ENCODE assay signal across 2 cellular contexts in the genomic region with DNA sequence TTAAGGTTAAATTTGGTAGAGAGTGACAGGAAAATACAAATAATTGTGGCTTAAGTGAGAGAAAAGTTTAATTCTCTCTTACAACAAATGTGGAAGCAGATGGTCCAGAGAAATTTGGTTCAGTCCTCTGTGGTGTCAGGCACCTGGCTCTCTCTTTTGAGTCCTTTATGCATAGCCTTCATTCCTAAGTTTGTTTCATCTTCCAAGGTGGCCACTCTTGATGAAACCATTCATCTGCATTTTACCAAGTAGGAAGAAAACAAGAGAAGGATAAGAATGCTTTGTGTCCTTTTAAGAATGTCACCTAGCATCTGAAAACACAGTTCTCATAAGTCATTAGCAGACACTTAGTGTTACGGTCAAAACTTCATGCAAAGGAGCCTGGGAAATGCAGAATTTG.
TF ChIP-seq lines count a peak whose summit lies in the region.

No MANE protein-coding gene starts in this region.

TF ChIP-seq in GM23338, 12 proteins besides CTCF, POLR2A, EP300 and RAD21:
- TF ChIP-seq, protein P1, sequence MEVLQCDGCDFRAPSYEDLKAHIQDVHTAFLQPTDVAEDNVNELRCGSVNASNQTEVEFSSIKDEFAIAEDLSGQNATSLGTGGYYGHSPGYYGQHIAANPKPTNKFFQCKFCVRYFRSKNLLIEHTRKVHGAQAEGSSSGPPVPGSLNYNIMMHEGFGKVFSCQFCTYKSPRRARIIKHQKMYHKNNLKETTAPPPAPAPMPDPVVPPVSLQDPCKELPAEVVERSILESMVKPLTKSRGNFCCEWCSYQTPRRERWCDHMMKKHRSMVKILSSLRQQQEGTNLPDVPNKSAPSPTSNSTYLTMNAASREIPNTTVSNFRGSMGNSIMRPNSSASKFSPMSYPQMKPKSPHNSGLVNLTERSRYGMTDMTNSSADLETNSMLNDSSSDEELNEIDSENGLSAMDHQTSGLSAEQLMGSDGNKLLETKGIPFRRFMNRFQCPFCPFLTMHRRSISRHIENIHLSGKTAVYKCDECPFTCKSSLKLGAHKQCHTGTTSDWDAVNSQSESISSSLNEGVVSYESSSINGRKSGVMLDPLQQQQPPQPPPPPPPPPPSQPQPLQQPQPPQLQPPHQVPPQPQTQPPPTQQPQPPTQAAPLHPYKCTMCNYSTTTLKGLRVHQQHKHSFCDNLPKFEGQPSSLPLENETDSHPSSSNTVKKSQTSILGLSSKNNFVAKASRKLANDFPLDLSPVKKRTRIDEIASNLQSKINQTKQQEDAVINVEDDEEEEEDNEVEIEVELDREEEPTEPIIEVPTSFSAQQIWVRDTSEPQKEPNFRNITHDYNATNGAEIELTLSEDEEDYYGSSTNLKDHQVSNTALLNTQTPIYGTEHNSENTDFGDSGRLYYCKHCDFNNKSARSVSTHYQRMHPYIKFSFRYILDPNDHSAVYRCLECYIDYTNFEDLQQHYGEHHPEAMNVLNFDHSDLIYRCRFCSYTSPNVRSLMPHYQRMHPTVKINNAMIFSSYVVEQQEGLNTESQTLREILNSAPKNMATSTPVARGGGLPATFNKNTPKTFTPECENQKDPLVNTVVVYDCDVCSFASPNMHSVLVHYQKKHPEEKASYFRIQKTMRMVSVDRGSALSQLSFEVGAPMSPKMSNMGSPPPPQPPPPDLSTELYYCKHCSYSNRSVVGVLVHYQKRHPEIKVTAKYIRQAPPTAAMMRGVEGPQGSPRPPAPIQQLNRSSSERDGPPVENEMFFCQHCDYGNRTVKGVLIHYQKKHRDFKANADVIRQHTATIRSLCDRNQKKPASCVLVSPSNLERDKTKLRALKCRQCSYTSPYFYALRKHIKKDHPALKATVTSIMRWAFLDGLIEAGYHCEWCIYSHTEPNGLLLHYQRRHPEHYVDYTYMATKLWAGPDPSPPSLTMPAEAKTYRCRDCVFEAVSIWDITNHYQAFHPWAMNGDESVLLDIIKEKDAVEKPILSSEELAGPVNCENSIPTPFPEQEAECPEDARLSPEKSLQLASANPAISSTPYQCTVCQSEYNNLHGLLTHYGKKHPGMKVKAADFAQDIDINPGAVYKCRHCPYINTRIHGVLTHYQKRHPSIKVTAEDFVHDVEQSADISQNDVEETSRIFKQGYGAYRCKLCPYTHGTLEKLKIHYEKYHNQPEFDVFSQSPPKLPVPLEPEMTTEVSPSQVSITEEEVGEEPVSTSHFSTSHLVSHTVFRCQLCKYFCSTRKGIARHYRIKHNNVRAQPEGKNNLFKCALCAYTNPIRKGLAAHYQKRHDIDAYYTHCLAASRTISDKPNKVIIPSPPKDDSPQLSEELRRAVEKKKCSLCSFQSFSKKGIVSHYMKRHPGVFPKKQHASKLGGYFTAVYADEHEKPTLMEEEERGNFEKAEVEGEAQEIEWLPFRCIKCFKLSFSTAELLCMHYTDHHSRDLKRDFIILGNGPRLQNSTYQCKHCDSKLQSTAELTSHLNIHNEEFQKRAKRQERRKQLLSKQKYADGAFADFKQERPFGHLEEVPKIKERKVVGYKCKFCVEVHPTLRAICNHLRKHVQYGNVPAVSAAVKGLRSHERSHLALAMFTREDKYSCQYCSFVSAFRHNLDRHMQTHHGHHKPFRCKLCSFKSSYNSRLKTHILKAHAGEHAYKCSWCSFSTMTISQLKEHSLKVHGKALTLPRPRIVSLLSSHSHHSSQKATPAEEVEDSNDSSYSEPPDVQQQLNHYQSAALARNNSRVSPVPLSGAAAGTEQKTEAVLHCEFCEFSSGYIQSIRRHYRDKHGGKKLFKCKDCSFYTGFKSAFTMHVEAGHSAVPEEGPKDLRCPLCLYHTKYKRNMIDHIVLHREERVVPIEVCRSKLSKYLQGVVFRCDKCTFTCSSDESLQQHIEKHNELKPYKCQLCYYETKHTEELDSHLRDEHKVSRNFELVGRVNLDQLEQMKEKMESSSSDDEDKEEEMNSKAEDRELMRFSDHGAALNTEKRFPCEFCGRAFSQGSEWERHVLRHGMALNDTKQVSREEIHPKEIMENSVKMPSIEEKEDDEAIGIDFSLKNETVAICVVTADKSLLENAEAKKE (CRISPR knock-in tag; IDR thresholded peaks at IDR 0.05), result peak; percentile 81; the same call in 1 of the 2 replicates
- TF ChIP-seq JUNB (IDR thresholded peaks at IDR 0.05; ENCODE audit: unreplicated experiment), result no peak

TF ChIP-seq in H1, 55 proteins besides CTCF, POLR2A, EP300 and RAD21:
- TF ChIP-seq ZNF274 (IDR thresholded peaks at IDR 0.05; ENCODE audit: borderline replicate concordance, extremely low read depth, low read length) (no peak), TEAD4 (IDR thresholded peaks at IDR 0.05; ENCODE audit: low read depth, low read length) (no peak), KDM1A (IDR thresholded peaks at IDR 0.05; ENCODE audit: borderline replicate concordance, low read length) (no peak), CHD2 (IDR thresholded peaks at IDR 0.05; ENCODE audit: low read length) (no peak), POU5F1 (IDR thresholded peaks at IDR 0.05; ENCODE audit: low read depth, low read length) (no peak), CHD1 (IDR thresholded peaks at IDR 0.05; ENCODE audit: low read depth, low read length) (no peak), HDAC6 (IDR thresholded peaks at IDR 0.05; ENCODE audit: low read depth, low read length) (no peak), RFX5 (IDR thresholded peaks at IDR 0.05; ENCODE audit: borderline replicate concordance, low read depth, low read length) (no peak), JUN (IDR thresholded peaks at IDR 0.05; ENCODE audit: low read depth, low read length) (no peak), SP1 (IDR thresholded peaks at IDR 0.05; ENCODE audit: low read depth, low read length) (no peak)
- TF ChIP-seq, protein P2, sequence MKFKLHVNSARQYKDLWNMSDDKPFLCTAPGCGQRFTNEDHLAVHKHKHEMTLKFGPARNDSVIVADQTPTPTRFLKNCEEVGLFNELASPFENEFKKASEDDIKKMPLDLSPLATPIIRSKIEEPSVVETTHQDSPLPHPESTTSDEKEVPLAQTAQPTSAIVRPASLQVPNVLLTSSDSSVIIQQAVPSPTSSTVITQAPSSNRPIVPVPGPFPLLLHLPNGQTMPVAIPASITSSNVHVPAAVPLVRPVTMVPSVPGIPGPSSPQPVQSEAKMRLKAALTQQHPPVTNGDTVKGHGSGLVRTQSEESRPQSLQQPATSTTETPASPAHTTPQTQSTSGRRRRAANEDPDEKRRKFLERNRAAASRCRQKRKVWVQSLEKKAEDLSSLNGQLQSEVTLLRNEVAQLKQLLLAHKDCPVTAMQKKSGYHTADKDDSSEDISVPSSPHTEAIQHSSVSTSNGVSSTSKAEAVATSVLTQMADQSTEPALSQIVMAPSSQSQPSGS (IDR thresholded peaks at IDR 0.05; ENCODE audit: low read length), result no peak
- TF ChIP-seq, protein P3, sequence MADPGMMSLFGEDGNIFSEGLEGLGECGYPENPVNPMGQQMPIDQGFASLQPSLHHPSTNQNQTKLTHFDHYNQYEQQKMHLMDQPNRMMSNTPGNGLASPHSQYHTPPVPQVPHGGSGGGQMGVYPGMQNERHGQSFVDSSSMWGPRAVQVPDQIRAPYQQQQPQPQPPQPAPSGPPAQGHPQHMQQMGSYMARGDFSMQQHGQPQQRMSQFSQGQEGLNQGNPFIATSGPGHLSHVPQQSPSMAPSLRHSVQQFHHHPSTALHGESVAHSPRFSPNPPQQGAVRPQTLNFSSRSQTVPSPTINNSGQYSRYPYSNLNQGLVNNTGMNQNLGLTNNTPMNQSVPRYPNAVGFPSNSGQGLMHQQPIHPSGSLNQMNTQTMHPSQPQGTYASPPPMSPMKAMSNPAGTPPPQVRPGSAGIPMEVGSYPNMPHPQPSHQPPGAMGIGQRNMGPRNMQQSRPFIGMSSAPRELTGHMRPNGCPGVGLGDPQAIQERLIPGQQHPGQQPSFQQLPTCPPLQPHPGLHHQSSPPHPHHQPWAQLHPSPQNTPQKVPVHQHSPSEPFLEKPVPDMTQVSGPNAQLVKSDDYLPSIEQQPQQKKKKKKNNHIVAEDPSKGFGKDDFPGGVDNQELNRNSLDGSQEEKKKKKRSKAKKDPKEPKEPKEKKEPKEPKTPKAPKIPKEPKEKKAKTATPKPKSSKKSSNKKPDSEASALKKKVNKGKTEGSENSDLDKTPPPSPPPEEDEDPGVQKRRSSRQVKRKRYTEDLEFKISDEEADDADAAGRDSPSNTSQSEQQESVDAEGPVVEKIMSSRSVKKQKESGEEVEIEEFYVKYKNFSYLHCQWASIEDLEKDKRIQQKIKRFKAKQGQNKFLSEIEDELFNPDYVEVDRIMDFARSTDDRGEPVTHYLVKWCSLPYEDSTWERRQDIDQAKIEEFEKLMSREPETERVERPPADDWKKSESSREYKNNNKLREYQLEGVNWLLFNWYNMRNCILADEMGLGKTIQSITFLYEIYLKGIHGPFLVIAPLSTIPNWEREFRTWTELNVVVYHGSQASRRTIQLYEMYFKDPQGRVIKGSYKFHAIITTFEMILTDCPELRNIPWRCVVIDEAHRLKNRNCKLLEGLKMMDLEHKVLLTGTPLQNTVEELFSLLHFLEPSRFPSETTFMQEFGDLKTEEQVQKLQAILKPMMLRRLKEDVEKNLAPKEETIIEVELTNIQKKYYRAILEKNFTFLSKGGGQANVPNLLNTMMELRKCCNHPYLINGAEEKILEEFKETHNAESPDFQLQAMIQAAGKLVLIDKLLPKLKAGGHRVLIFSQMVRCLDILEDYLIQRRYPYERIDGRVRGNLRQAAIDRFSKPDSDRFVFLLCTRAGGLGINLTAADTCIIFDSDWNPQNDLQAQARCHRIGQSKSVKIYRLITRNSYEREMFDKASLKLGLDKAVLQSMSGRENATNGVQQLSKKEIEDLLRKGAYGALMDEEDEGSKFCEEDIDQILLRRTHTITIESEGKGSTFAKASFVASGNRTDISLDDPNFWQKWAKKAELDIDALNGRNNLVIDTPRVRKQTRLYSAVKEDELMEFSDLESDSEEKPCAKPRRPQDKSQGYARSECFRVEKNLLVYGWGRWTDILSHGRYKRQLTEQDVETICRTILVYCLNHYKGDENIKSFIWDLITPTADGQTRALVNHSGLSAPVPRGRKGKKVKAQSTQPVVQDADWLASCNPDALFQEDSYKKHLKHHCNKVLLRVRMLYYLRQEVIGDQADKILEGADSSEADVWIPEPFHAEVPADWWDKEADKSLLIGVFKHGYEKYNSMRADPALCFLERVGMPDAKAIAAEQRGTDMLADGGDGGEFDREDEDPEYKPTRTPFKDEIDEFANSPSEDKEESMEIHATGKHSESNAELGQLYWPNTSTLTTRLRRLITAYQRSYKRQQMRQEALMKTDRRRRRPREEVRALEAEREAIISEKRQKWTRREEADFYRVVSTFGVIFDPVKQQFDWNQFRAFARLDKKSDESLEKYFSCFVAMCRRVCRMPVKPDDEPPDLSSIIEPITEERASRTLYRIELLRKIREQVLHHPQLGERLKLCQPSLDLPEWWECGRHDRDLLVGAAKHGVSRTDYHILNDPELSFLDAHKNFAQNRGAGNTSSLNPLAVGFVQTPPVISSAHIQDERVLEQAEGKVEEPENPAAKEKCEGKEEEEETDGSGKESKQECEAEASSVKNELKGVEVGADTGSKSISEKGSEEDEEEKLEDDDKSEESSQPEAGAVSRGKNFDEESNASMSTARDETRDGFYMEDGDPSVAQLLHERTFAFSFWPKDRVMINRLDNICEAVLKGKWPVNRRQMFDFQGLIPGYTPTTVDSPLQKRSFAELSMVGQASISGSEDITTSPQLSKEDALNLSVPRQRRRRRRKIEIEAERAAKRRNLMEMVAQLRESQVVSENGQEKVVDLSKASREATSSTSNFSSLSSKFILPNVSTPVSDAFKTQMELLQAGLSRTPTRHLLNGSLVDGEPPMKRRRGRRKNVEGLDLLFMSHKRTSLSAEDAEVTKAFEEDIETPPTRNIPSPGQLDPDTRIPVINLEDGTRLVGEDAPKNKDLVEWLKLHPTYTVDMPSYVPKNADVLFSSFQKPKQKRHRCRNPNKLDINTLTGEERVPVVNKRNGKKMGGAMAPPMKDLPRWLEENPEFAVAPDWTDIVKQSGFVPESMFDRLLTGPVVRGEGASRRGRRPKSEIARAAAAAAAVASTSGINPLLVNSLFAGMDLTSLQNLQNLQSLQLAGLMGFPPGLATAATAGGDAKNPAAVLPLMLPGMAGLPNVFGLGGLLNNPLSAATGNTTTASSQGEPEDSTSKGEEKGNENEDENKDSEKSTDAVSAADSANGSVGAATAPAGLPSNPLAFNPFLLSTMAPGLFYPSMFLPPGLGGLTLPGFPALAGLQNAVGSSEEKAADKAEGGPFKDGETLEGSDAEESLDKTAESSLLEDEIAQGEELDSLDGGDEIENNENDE (IDR thresholded peaks at IDR 0.05; ENCODE audit: insufficient replicate concordance, low read length), result no peak
